ENCODE assay signal across 2 cellular contexts in the genomic region with DNA sequence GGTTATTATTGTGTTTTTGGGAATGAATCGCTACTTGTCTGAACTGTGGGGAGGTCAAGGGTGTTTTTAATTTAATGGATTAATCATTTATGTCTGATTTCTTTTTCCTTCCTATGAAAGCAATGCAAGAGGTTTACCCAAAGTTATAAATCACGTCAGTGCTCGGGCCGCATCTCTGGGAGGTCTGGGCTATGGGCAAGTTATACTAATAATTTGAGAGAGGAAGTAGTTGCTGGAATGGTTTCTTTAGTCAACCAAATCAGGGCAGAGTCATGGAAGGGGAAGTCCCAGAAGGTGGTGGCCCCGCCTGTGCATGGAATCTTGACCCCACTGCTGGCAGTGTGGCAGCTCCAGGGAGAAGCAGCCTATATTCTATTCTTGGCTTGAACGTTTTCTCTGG.
A peak's percentile ranks its signal among the peaks of the same experiment; 100 is the strongest.
TF ChIP-seq lines count a peak whose summit lies in the region.

No MANE protein-coding gene starts in this region.

TF ChIP-seq in HepG2, 621 proteins besides CTCF, POLR2A, EP300 and RAD21 (continued from another document):
- TF ChIP-seq, protein P1, sequence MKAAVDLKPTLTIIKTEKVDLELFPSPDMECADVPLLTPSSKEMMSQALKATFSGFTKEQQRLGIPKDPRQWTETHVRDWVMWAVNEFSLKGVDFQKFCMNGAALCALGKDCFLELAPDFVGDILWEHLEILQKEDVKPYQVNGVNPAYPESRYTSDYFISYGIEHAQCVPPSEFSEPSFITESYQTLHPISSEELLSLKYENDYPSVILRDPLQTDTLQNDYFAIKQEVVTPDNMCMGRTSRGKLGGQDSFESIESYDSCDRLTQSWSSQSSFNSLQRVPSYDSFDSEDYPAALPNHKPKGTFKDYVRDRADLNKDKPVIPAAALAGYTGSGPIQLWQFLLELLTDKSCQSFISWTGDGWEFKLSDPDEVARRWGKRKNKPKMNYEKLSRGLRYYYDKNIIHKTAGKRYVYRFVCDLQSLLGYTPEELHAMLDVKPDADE (CRISPR knock-in tag; IDR thresholded peaks at IDR 0.05) = no peak
- TF ChIP-seq MTA3 (CRISPR knock-in tag; IDR thresholded peaks at IDR 0.05) (no peak), AHR (CRISPR knock-in tag; IDR thresholded peaks at IDR 0.05) (no peak), MIXL1 (CRISPR knock-in tag; IDR thresholded peaks at IDR 0.05) (no peak), SP140L (CRISPR knock-in tag; IDR thresholded peaks at IDR 0.05; ENCODE audit: borderline replicate concordance) (no peak), ZFP82 (CRISPR knock-in tag; IDR thresholded peaks at IDR 0.05; ENCODE audit: borderline replicate concordance) (no peak), ZNF260 (CRISPR knock-in tag; IDR thresholded peaks at IDR 0.05; ENCODE audit: borderline replicate concordance, low read depth) (no peak), ZSCAN20 (CRISPR knock-in tag; IDR thresholded peaks at IDR 0.05; ENCODE audit: borderline replicate concordance) (no peak), ZBTB20 (CRISPR knock-in tag; IDR thresholded peaks at IDR 0.05; ENCODE audit: borderline replicate concordance, low read depth) (no peak), ZNF768 (CRISPR knock-in tag; IDR thresholded peaks at IDR 0.05) (no peak), ZNF569 (CRISPR knock-in tag; IDR thresholded peaks at IDR 0.05; ENCODE audit: borderline replicate concordance) (no peak), ZFP36L1 (CRISPR knock-in tag; IDR thresholded peaks at IDR 0.05) (no peak), ZNF550 (CRISPR knock-in tag; IDR thresholded peaks at IDR 0.05; ENCODE audit: borderline replicate concordance) (no peak), KLF6 (CRISPR knock-in tag; IDR thresholded peaks at IDR 0.05) (no peak), CCDC6 (CRISPR knock-in tag; IDR thresholded peaks at IDR 0.05) (no peak)
- TF ChIP-seq, protein P2, sequence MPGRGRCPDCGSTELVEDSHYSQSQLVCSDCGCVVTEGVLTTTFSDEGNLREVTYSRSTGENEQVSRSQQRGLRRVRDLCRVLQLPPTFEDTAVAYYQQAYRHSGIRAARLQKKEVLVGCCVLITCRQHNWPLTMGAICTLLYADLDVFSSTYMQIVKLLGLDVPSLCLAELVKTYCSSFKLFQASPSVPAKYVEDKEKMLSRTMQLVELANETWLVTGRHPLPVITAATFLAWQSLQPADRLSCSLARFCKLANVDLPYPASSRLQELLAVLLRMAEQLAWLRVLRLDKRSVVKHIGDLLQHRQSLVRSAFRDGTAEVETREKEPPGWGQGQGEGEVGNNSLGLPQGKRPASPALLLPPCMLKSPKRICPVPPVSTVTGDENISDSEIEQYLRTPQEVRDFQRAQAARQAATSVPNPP (CRISPR knock-in tag; IDR thresholded peaks at IDR 0.05) = no peak
- TF ChIP-seq, protein P3, sequence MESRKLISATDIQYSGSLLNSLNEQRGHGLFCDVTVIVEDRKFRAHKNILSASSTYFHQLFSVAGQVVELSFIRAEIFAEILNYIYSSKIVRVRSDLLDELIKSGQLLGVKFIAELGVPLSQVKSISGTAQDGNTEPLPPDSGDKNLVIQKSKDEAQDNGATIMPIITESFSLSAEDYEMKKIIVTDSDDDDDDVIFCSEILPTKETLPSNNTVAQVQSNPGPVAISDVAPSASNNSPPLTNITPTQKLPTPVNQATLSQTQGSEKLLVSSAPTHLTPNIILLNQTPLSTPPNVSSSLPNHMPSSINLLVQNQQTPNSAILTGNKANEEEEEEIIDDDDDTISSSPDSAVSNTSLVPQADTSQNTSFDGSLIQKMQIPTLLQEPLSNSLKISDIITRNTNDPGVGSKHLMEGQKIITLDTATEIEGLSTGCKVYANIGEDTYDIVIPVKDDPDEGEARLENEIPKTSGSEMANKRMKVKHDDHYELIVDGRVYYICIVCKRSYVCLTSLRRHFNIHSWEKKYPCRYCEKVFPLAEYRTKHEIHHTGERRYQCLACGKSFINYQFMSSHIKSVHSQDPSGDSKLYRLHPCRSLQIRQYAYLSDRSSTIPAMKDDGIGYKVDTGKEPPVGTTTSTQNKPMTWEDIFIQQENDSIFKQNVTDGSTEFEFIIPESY (CRISPR knock-in tag; IDR thresholded peaks at IDR 0.05) = no peak

TF ChIP-seq in K562, 482 proteins besides CTCF, POLR2A, EP300 and RAD21 (continued from another document):
- TF ChIP-seq, protein P4, sequence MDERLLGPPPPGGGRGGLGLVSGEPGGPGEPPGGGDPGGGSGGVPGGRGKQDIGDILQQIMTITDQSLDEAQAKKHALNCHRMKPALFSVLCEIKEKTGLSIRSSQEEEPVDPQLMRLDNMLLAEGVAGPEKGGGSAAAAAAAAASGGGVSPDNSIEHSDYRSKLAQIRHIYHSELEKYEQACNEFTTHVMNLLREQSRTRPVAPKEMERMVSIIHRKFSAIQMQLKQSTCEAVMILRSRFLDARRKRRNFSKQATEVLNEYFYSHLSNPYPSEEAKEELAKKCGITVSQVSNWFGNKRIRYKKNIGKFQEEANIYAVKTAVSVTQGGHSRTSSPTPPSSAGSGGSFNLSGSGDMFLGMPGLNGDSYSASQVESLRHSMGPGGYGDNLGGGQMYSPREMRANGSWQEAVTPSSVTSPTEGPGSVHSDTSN (CRISPR knock-in tag; IDR thresholded peaks at IDR 0.05; ENCODE audit: low read depth) = no peak
- TF ChIP-seq, protein P4 (tag; conservative IDR thresholded peaks at IDR 0.05; ENCODE audit: low read depth) = peak; percentile 37; the same call in 1 of the 2 replicates
- TF ChIP-seq, protein P5, sequence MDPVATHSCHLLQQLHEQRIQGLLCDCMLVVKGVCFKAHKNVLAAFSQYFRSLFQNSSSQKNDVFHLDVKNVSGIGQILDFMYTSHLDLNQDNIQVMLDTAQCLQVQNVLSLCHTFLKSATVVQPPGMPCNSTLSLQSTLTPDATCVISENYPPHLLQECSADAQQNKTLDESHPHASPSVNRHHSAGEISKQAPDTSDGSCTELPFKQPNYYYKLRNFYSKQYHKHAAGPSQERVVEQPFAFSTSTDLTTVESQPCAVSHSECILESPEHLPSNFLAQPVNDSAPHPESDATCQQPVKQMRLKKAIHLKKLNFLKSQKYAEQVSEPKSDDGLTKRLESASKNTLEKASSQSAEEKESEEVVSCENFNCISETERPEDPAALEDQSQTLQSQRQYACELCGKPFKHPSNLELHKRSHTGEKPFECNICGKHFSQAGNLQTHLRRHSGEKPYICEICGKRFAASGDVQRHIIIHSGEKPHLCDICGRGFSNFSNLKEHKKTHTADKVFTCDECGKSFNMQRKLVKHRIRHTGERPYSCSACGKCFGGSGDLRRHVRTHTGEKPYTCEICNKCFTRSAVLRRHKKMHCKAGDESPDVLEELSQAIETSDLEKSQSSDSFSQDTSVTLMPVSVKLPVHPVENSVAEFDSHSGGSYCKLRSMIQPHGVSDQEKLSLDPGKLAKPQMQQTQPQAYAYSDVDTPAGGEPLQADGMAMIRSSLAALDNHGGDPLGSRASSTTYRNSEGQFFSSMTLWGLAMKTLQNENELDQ (CRISPR knock-in tag; IDR thresholded peaks at IDR 0.05; ENCODE audit: borderline replicate concordance) = no peak
- TF ChIP-seq ZNF766 (CRISPR knock-in tag; conservative IDR thresholded peaks at IDR 0.05) (peak; percentile 55; the same call in 1 of the 2 replicates), SRF (CRISPR knock-in tag; IDR thresholded peaks at IDR 0.05) (peak in 1 of 2 experiments; percentile 77; a peak in 1 of 4 replicates), TCFL5 (CRISPR knock-in tag; conservative IDR thresholded peaks at IDR 0.05) (no peak)
